Comparison of ENCODE assay signal across 24 cellular contexts in the genomic region with DNA sequence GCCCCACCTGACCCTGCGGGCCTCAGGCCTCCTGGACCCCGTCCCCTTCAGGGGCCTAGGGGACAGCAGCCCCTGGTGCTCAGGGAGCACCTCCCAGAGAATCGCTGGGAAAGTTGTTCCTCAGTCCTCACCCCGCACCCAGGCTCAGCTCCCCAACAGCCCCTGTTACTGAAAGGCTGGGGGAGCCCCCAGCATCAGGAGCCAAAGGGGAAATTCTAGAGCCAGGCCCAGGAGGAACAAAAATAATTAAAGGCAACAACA.
"Had no signal": no experiment of that assay in that cellular context is flagged by ENCODE, and none has a peak within 500 bp of the region (broad histone marks: within the 10 kb centered on the region; RNA-seq: fewer than 3 reads in every experiment).

No MANE protein-coding gene starts in this region.

- H3K4me3 Mint-ChIP-seq: dendritic cell treated with granulocyte-macrophage colony-stimulating factor and Interleukin-4, amounts not matched to agents 40 ng/mL and 50 ng/mL, for 4 days; effector memory CD8-positive, alpha-beta T cell; endodermal cell; mesothelial cell of epicardium had no signal

- H3K27ac Mint-ChIP-seq: dendritic cell treated with granulocyte-macrophage colony-stimulating factor and Interleukin-4, amounts not matched to agents 40 ng/mL and 50 ng/mL, for 4 days; effector memory CD8-positive, alpha-beta T cell; endodermal cell; mesothelial cell of epicardium had no signal

- H3K4me1 ChIP-seq: colonic mucosa, esophagus squamous epithelium, gastrocnemius medialis, heart right ventricle, left lung, lower lobe of right lung had no signal

- H3K27ac ChIP-seq: colonic mucosa, epithelial cell of prostate, esophagus squamous epithelium, gastrocnemius medialis, heart right ventricle, left lung, lower lobe of right lung had no signal

- ATAC-seq: effector memory CD8-positive, alpha-beta T cell; esophagus mucosa; gastrocnemius medialis; heart right ventricle; left cardiac atrium; left lung; left ventricle myocardium superior; lower lobe of right lung; mucosa of descending colon had no signal

- H3K9me3 ChIP-seq: colonic mucosa, esophagus squamous epithelium, gastrocnemius medialis, heart right ventricle, lower lobe of right lung, mucosa of descending colon had no signal

- H3K4me1 Mint-ChIP-seq: endodermal cell, mesothelial cell of epicardium had no signal

- DNase-seq: colonic mucosa; cortex of kidney; effector CD8-positive, alpha-beta T cell; effector memory CD8-positive, alpha-beta T cell; endodermal cell; erythroblast; esophagus squamous epithelium; foreskin fibroblast; foreskin melanocyte; gastrocnemius medialis; glutamatergic neuron; head of caudate nucleus; heart right ventricle; hippocampal formation; left cardiac atrium; left lung; left ventricle myocardium superior; lower lobe of right lung; mesenchymal stem cell; mucosa of descending colon had no signal

- H3K27me3 Mint-ChIP-seq: dendritic cell treated with granulocyte-macrophage colony-stimulating factor and Interleukin-4, amounts not matched to agents 40 ng/mL and 50 ng/mL, for 4 days had no signal

- H3K27me3 ChIP-seq: colonic mucosa, esophagus squamous epithelium, gastrocnemius medialis, heart right ventricle, left lung had no signal

- H3K9me3 Mint-ChIP-seq: effector memory CD8-positive, alpha-beta T cell had no signal

- H3K4me3 ChIP-seq: colonic mucosa, esophagus squamous epithelium, gastrocnemius medialis, heart right ventricle, left lung, lower lobe of right lung, mucosa of descending colon had no signal

- H3K36me3 ChIP-seq: colonic mucosa, esophagus squamous epithelium, gastrocnemius medialis, heart right ventricle, left lung, lower lobe of right lung had no signal
